ENCODE assay signal across 1 cellular context in genomic region chr5:57448287-57448686, GRCh38.
TF ChIP-seq lines count a peak whose summit lies in the region.

No MANE protein-coding gene starts in this region.

TF ChIP-seq in IMR-90, 13 proteins besides CTCF, POLR2A, EP300 and RAD21 (continued from another document):
- no peak for TF ChIP-seq ELK1 (IDR thresholded peaks at IDR 0.05; ENCODE audit: borderline replicate concordance, low read depth, low read length)
